ENCODE assay signal across 9 cellular contexts in the genomic region with DNA sequence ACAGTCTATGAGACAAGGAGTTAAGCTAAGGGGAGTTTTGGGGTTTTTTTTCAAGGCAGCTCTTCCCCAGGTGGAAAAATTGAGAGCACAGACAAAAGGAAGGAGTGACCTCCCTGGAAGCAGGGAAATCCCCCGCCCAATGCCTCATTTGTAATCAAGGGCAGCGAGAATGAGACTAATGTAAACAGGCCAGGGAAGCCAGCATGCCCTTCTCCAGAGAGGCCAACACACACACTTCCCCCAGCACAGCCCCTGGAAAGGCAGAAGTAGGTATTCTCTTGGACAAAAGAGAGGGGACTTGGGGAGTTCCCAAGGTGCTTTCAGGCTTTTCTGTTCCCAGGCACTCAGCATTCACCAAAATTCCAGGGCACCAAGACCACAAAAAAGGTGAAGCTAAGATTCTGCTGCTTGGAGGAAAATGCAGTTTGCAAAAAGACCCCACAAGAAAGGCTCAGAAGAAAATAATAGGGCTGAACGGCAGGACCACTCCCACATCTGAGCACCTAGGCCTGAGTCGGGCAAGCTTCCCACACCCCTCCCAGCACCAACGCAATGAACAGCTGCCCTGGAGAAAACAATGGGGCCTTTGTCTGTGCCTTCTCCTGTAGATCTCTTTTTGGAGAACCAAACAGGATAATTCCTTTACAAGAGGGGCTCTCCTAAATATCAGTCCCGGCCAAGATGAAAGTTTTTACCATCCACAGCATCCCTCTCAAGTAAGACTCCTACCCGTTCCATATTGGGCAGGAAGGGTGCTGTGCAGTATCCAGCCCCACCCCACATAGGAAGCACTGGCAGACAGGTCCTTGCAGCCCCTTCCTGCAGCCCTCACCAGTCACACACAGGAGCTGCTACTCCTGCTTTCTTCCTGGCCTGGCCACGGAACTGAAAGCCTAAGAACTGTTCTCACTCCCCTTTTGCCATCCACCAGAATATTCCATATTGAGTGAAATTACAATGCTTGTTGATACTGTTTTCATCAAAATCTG.
DNase-seq lines count a peak whose midpoint lies in the region; ATAC-seq and TF ChIP-seq lines count a peak whose summit lies in the region.
"Had no signal": no experiment of that assay in that cellular context is flagged by ENCODE, and none has a peak within 500 bp of the region (broad histone marks: within the 10 kb centered on the region; RNA-seq: fewer than 3 reads in every experiment).

No MANE protein-coding gene starts in this region.

- POLR2A ChIA-PET in CD4-positive, alpha-beta T cell (lab: Charles Lee), result interaction anchor here (1.0 kb wide), 1 partner anchor 73 kb away, joined by 3 read pairs; no protein-coding TSS in a partner anchor

- DNase-seq in HAP-1 (ENCODE audit: low spot score in 2 of 2) (peak; percentile 66 to 82), SJCRH30 (peak; percentile 92 to 96), spleen (peak; percentile 52)
- DNase-seq in CD4-positive, alpha-beta T cell, result no peak
- DNase-seq in activated effector memory CD4-positive, alpha-beta T cell treated with anti-CD3 and anti-CD28 coated beads, Interleukin-2, amount 50 U/mL, for 16 hours, result no peak

- TF ChIP-seq CTCF in spleen (IDR thresholded peaks at IDR 0.05 in 8 of 11, conservative IDR thresholded peaks at IDR 0.05 in 3 of 11), result no peak
- no peak for TF ChIP-seq CTCF in CD4-positive, alpha-beta T cell (IDR thresholded peaks at IDR 0.05)

- H3K4me3 ChIP-seq in HAP-1, result no peak overlapping the region
- H3K4me3 ChIP-seq in SJCRH30, result peak overlapping the region; percentile 29
- H3K4me3 ChIP-seq in iPS-18a (ENCODE audit: low read length), result peak overlapping the region; percentile 26
- no peak overlapping the region for H3K4me3 ChIP-seq in spleen

- peak overlapping the region; percentile 41 for H3K9ac ChIP-seq in iPS-18a (ENCODE audit: low read length)

- TF ChIP-seq POLR2A in spleen (IDR thresholded peaks at IDR 0.05), result no peak

- in situ Hi-C loops in HAP-1 (cut with MboI; ENCODE audit: low sequenced_read_pairs), result no loop called here

- H3K36me3 Mint-ChIP-seq in CD4-positive, alpha-beta T cell (ENCODE audit: low read depth), result no peaks in the 10 kb centered on the region

- CTCF ChIA-PET in CD4-positive, alpha-beta T cell (lab: Charles Lee), result no interaction called here

- peaks cover 26% of the 10 kb centered on the region for H3K4me1 ChIP-seq in HAP-1
- H3K4me1 ChIP-seq in SJCRH30, result peaks cover 35% of the 10 kb centered on the region
- peaks cover 33% of the 10 kb centered on the region for H3K4me1 ChIP-seq in iPS-18a (ENCODE audit: control insufficient read depth, low read depth, low read length)
- H3K4me1 ChIP-seq in spleen, result peaks cover 3 to 30% (median 26%) of the 10 kb centered on the region in 6 donors

- H3K27me3 ChIP-seq in HAP-1 (ENCODE audit: low read depth) (no peaks in the 10 kb centered on the region), SJCRH30 (no peaks in the 10 kb centered on the region), iPS-18a (ENCODE audit: control insufficient read depth, insufficient read depth, low read length) (no peaks in the 10 kb centered on the region), spleen (replicated peaks in 1 of 7) (no peaks in the 10 kb centered on the region)
- H3K27me3 ChIP-seq in CD4-positive, alpha-beta T cell (ENCODE audit: control insufficient read depth, insufficient read depth, low read length), result no peaks in the 10 kb centered on the region

- H3K27ac ChIP-seq in SJCRH30 (peak overlapping the region; percentile 99), iPS-18a (ENCODE audit: low read length) (peak overlapping the region; percentile 66), spleen (peak overlapping the region in 6 of 8 donors; percentile 1 to 64 (median 46))
- H3K27ac ChIP-seq in CD4-positive, alpha-beta T cell (ENCODE audit: low read depth, low read length), result no peak overlapping the region
- H3K27ac ChIP-seq: VCaP had no signal

- intact Hi-C loops in spleen (cut with DNase I; ENCODE audit: low total_unique reads), result no loop called here
- intact Hi-C loops in CD4-positive, alpha-beta T cell (cut with DNase I, micrococcal nuclease), result no loop called here

- ATAC-seq in CD4-positive, alpha-beta T cell (ENCODE audit: poor library complexity), result no peak
- ATAC-seq in HG02588 (IDR thresholded peaks at IDR 0.05; ENCODE audit: unreplicated experiment) (no peak), GM21381 (IDR thresholded peaks at IDR 0.05; ENCODE audit: unreplicated experiment) (no peak)

- H3K36me3 ChIP-seq in HAP-1 (replicated peaks), result no peaks in the 10 kb centered on the region; the same call in 1 of the 2 replicates
- no peaks in the 10 kb centered on the region for H3K36me3 ChIP-seq in SJCRH30
- H3K36me3 ChIP-seq in iPS-18a (ENCODE audit: control insufficient read depth, low read depth, low read length), result no peaks in the 10 kb centered on the region
- no peaks in the 10 kb centered on the region for H3K36me3 ChIP-seq in spleen

- no peak overlapping the region for H3K4me3 Mint-ChIP-seq in CD4-positive, alpha-beta T cell

- H3K9me3 ChIP-seq in HAP-1, result no peaks in the 10 kb centered on the region
- H3K9me3 ChIP-seq in SJCRH30 (replicated peaks), result no peaks in the 10 kb centered on the region
- H3K9me3 ChIP-seq in iPS-18a (ENCODE audit: control insufficient read depth, low read depth, low read length), result no peaks in the 10 kb centered on the region
- H3K9me3 ChIP-seq in spleen, result no peaks in the 10 kb centered on the region
- H3K9me3 ChIP-seq in CD4-positive, alpha-beta T cell (ENCODE audit: control insufficient read depth, low read length), result no peaks in the 10 kb centered on the region

- H3K9me3 Mint-ChIP-seq in CD4-positive, alpha-beta T cell, result no peaks in the 10 kb centered on the region

- peaks cover 24% of the 10 kb centered on the region for H3K27me3 Mint-ChIP-seq in CD4-positive, alpha-beta T cell

- WGBS in spleen, 5 donors, result 62 to 73% (median 65%) methylated on average over 8 of the region's 8 CpGs

- H3K4me1 Mint-ChIP-seq in CD4-positive, alpha-beta T cell (ENCODE audit: low read depth), result no peaks in the 10 kb centered on the region

- H3K27ac Mint-ChIP-seq in CD4-positive, alpha-beta T cell, result no peak overlapping the region

Comparison
In these comparisons a context has a peak if more than half of its experiments do, and no peak if none do; other contexts are left out.
1. DNase-seq: peak in HAP-1 (2 of 2), SJCRH30 (2 of 2) and spleen (single experiment); none in CD4-positive, alpha-beta T cell (0 of 10) and activated effector memory CD4-positive, alpha-beta T cell treated with anti-CD3 and anti-CD28 coated beads, Interleukin-2, amount 50 U/mL, for 16 hours (single experiment).
2. H3K4me3 ChIP-seq: peak in SJCRH30 (single experiment) and iPS-18a (single experiment); none in HAP-1 (single experiment) and spleen (0 of 8).